ENCODE assay signal across 17 cellular contexts in genomic region chr5:143340891-143341685, GRCh38.
DNase-seq lines count a peak whose midpoint lies in the region; ATAC-seq, FAIRE-seq and TF ChIP-seq lines count a peak whose summit lies in the region.
"Had no signal": no experiment of that assay in that cellular context is flagged by ENCODE, and none has a peak within 500 bp of the region (broad histone marks: within the 10 kb centered on the region; RNA-seq: fewer than 3 reads in every experiment).

No MANE protein-coding gene starts in this region.

- peaks cover 93% of the 10 kb centered on the region for H3K79me2 ChIP-seq in mammary epithelial cell (ENCODE audit: insufficient read depth, low read length)
- peaks cover 84% of the 10 kb centered on the region for H3K79me2 ChIP-seq in keratinocyte (ENCODE audit: control insufficient read depth, insufficient read depth, low read length)

- H3K4me1 Mint-ChIP-seq in activated naive CD4-positive, alpha-beta T cell treated with anti-CD3 and anti-CD28 coated beads for 36 hours (ENCODE audit: low read depth), result peaks cover 49% of the 10 kb centered on the region

- H3K9ac ChIP-seq in mammary epithelial cell (ENCODE audit: insufficient read depth, low read length) (no peak overlapping the region), keratinocyte (ENCODE audit: control insufficient read depth, extremely low read depth, insufficient read depth, low read length) (no peak overlapping the region)

- intact Hi-C loops in activated naive CD4-positive, alpha-beta T cell treated with anti-CD3 and anti-CD28 coated beads for 36 hours (cut with micrococcal nuclease), result no loop called here
- intact Hi-C loops in mammary epithelial cell (cut with micrococcal nuclease), result no loop called here

- FAIRE-seq in keratinocyte (lab: Jason Lieb, UNC), result no peak

- TF ChIP-seq CTCF in mammary epithelial cell (conservative IDR thresholded peaks at IDR 0.05 in 1 of 2, IDR thresholded peaks at IDR 0.05 in 1 of 2; ENCODE audit: extremely low read depth in 1 of 2, insufficient read depth in 1 of 2, low read depth in 1 of 2, low read length in 2 of 2) (no peak), keratinocyte (optimal IDR thresholded peaks at IDR 0.05 in 1 of 3, IDR thresholded peaks at IDR 0.05 in 1 of 3, conservative IDR thresholded peaks at IDR 0.05 in 1 of 3; ENCODE audit: extremely low read depth in 1 of 3, insufficient read depth in 2 of 3, low read length in 3 of 3) (no peak)

- peaks cover 14% of the 10 kb centered on the region for H3K36me3 Mint-ChIP-seq in activated naive CD4-positive, alpha-beta T cell treated with anti-CD3 and anti-CD28 coated beads for 36 hours (ENCODE audit: low read depth)
- peaks cover 4 to 38% of the 10 kb centered on the region in 2 donors for H3K36me3 Mint-ChIP-seq in activated naive CD4-positive, alpha-beta T cell treated with anti-CD3 and anti-CD28 coated beads, Interleukin-2, amount 50 U/mL, for 72 hours

- H3K36me3 ChIP-seq in mammary epithelial cell (ENCODE audit: insufficient read depth, low read length) (peaks cover 10% of the 10 kb centered on the region), keratinocyte (ENCODE audit: control insufficient read depth in 2 of 2, extremely low read depth in 1 of 2, insufficient read depth in 2 of 2, low read length in 2 of 2) (peaks cover 0 to 3% of the 10 kb centered on the region in 2 experiments)
- H3K36me3 ChIP-seq: colonic mucosa, tibial nerve had no signal

- H4K20me1 ChIP-seq in mammary epithelial cell (ENCODE audit: insufficient read depth, low read length) (no peaks in the 10 kb centered on the region), keratinocyte (ENCODE audit: control insufficient read depth, extremely low read depth, insufficient read depth, low read length) (no peaks in the 10 kb centered on the region)

- ATAC-seq in activated naive CD4-positive, alpha-beta T cell treated with anti-CD3 and anti-CD28 coated beads, Interleukin-2, amount 50 U/mL, for 72 hours, result no peak
- ATAC-seq in GM19467 (IDR thresholded peaks at IDR 0.05; ENCODE audit: unreplicated experiment), result no peak
- no peak for ATAC-seq in GM19324 (IDR thresholded peaks at IDR 0.05; ENCODE audit: low FRiP score, unreplicated experiment)
- ATAC-seq: PC-3 had no signal

- H3K27ac Mint-ChIP-seq in activated naive CD4-positive, alpha-beta T cell treated with anti-CD3 and anti-CD28 coated beads for 36 hours, result peak overlapping the region; percentile 73
- H3K27ac Mint-ChIP-seq in activated naive CD4-positive, alpha-beta T cell treated with anti-CD3 and anti-CD28 coated beads, Interleukin-2, amount 50 U/mL, for 72 hours, result peak overlapping the region in 1 of 2 donors; percentile 74
- H3K27ac Mint-ChIP-seq: T-helper 2 cell treated with Interferon-gamma antibody and Interleukin-4, amounts not matched to agents 5 μg/mL and 100 μg/mL, for 36 hours had no signal

- dilution Hi-C loops in mammary epithelial cell (cut with HindIII; ENCODE audit: low sequenced_read_pairs) (no loop called here), keratinocyte (cut with MboI; ENCODE audit: extremely low pct_ligation_motif_present, low sequenced_read_pairs) (no loop called here)

- H3K4me1 ChIP-seq in mammary epithelial cell (ENCODE audit: insufficient read depth, low read length) (peaks cover 19% of the 10 kb centered on the region), keratinocyte (ENCODE audit: control insufficient read depth, extremely low read depth, insufficient read depth, low read length) (peaks cover 13% of the 10 kb centered on the region)
- H3K4me1 ChIP-seq: colonic mucosa had no signal

- no peaks in the 10 kb centered on the region for H3K27me3 Mint-ChIP-seq in activated naive CD4-positive, alpha-beta T cell treated with anti-CD3 and anti-CD28 coated beads for 36 hours (ENCODE audit: low read depth)
- H3K27me3 Mint-ChIP-seq: naive B cell had no signal

- no peaks in the 10 kb centered on the region for H3K9me3 ChIP-seq in mammary epithelial cell (replicated peaks; ENCODE audit: insufficient read depth, low read length)
- H3K9me3 ChIP-seq in keratinocyte (ENCODE audit: control insufficient read depth, low read depth, low read length), result no peaks in the 10 kb centered on the region
- H3K9me3 ChIP-seq: colonic mucosa, tibial nerve had no signal

- DNase-seq in activated naive CD4-positive, alpha-beta T cell treated with anti-CD3 and anti-CD28 coated beads for 36 hours, result no peak
- no peak for DNase-seq in activated naive CD4-positive, alpha-beta T cell treated with anti-CD3 and anti-CD28 coated beads, Interleukin-2, amount 50 U/mL, for 72 hours (ENCODE audit: low spot score in 2 of 2)
- no peak for DNase-seq in mammary epithelial cell
- no peak for DNase-seq in keratinocyte (ENCODE audit: low read depth, low spot score)
- DNase-seq in activated CD8-positive, alpha-beta memory T cell treated with anti-CD3 and anti-CD28 coated beads, Interleukin-2, amount 50 U/mL, for 48 hours, result no peak
- DNase-seq: activated CD4-positive, alpha-beta T cell treated with anti-CD3 and anti-CD28 coated beads, Interleukin-2, amount 50 U/mL, for 1 hour; activated naive CD4-positive, alpha-beta T cell; colonic mucosa; naive B cell; NCI-H1105 treated with DMSO at 0.1 percent for 48 hours; NCI-H345 had no signal

- no TSS peak for BruUV-seq in mammary epithelial cell (replicated peaks; lab: Mats Ljungman, UMichigan)

- CTCF ChIA-PET in activated naive CD4-positive, alpha-beta T cell treated with anti-CD3 and anti-CD28 coated beads for 36 hours (lab: Charles Lee), result interaction anchor here (1.6 kb wide), 1 partner anchor 13 kb away, joined by 5 read pairs; no protein-coding TSS in a partner anchor
- CTCF ChIA-PET in mammary epithelial cell (lab: Charles Lee; ENCODE audit: low non-redundant PET), result interaction anchor here (0.7 kb wide), 1 partner anchor 801 kb away, joined by 3 read pairs; no protein-coding TSS in a partner anchor

- H3K27ac ChIP-seq in mammary epithelial cell (ENCODE audit: insufficient read depth, low read depth, low read length), result peak overlapping the region; percentile 55
- peak overlapping the region; percentile 76 for H3K27ac ChIP-seq in keratinocyte (ENCODE audit: control insufficient read depth, insufficient read depth, low read length)
- H3K27ac ChIP-seq in temporal lobe (ENCODE audit: low read depth, low read length), result peak overlapping the region; percentile 69
- H3K27ac ChIP-seq: colonic mucosa had no signal

- H3K4me2 ChIP-seq in mammary epithelial cell (ENCODE audit: insufficient read depth, low read depth, low read length) (peak overlapping the region; percentile 5), keratinocyte (ENCODE audit: control insufficient read depth, extremely low read depth, insufficient read depth, low read depth, low read length) (no peak overlapping the region)

- H2AFZ ChIP-seq in mammary epithelial cell (ENCODE audit: low read depth, low read length) (no peak overlapping the region), keratinocyte (ENCODE audit: control insufficient read depth, low read length) (no peak overlapping the region)

- in situ Hi-C loops in mammary epithelial cell (cut with MboI; ENCODE audit: low sequenced_read_pairs in 2 of 2), result no loop called here

- no peaks in the 10 kb centered on the region for H3K27me3 ChIP-seq in mammary epithelial cell (ENCODE audit: insufficient read depth, low read length)
- H3K27me3 ChIP-seq in keratinocyte (ENCODE audit: control insufficient read depth, extremely low read depth, insufficient read depth, low read length), result no peaks in the 10 kb centered on the region
- H3K27me3 ChIP-seq: colonic mucosa, tibial nerve had no signal

- H3K4me3 Mint-ChIP-seq in activated naive CD4-positive, alpha-beta T cell treated with anti-CD3 and anti-CD28 coated beads for 36 hours, result no peak overlapping the region
- H3K4me3 Mint-ChIP-seq: naive B cell; T-helper 2 cell treated with Interferon-gamma antibody and Interleukin-4, amounts not matched to agents 5 μg/mL and 100 μg/mL, for 36 hours had no signal

- H3K4me3 ChIP-seq in mammary epithelial cell (replicated peaks in 1 of 3; ENCODE audit: insufficient read depth in 1 of 3, low read depth in 2 of 3, low read length in 3 of 3) (no peak overlapping the region), keratinocyte (ENCODE audit: control insufficient read depth in 2 of 3, extremely low read depth in 1 of 3, insufficient read depth in 2 of 3, low read depth in 1 of 3, low read length in 3 of 3) (no peak overlapping the region)
- H3K4me3 ChIP-seq: colonic mucosa, tibial nerve had no signal

- H3K9me3 Mint-ChIP-seq in activated naive CD4-positive, alpha-beta T cell treated with anti-CD3 and anti-CD28 coated beads for 36 hours, result no peaks in the 10 kb centered on the region
- peaks cover 0 to 12% of the 10 kb centered on the region in 2 donors for H3K9me3 Mint-ChIP-seq in activated naive CD4-positive, alpha-beta T cell treated with anti-CD3 and anti-CD28 coated beads, Interleukin-2, amount 50 U/mL, for 72 hours
- H3K9me3 Mint-ChIP-seq: naive B cell had no signal

- 35% methylated on average over 3 of the region's 3 CpGs for WGBS in mammary epithelial cell (ENCODE audit: low coverage, missing lambda C conversion rate)

- no peaks in the 10 kb centered on the region for H3K9me1 ChIP-seq in keratinocyte (ENCODE audit: control insufficient read depth, extremely low read depth, insufficient read depth, low read length)
